ENCODE assay signal across 29 cellular contexts in the genomic region with DNA sequence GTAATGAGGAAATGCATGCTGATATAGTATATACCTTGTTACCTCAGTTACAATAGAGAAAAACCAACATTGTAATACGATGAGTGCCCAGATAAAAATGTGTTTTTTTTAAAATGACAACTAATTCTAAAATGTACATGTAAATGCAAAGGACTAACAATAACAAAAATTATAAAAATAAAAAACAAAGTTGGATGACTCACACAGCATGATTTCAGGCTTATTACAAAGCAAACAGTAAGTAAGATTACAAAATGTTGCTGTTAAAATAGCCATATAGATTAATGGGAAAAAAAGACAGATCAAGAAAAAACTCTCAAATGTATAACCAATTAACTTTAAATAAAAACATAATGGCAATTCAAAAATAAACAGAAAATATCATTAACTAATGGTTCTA.
"Had no signal": no experiment of that assay in that cellular context is flagged by ENCODE, and none has a peak within 500 bp of the region (broad histone marks: within the 10 kb centered on the region; RNA-seq: fewer than 3 reads in every experiment).

No MANE protein-coding gene starts in this region.

- H3K27ac ChIP-seq: brain microvascular endothelial cell, colonic mucosa, gastroesophageal sphincter, heart right ventricle, WERI-Rb-1 had no signal

- FAIRE-seq: astrocyte, endometrium had no signal

- H3K27me3 ChIP-seq: brain microvascular endothelial cell, colonic mucosa, gastroesophageal sphincter, heart right ventricle had no signal

- H3K36me3 ChIP-seq: brain microvascular endothelial cell, colonic mucosa, gastroesophageal sphincter, heart right ventricle, WERI-Rb-1 had no signal

- H3K9me3 ChIP-seq: colonic mucosa, gastroesophageal sphincter had no signal

- H3K4me1 ChIP-seq: colonic mucosa, gastroesophageal sphincter, heart right ventricle had no signal

- ATAC-seq: activated CD4-positive, CD25-positive, alpha-beta regulatory T cell treated with anti-CD3 and anti-CD28 coated beads, Interleukin-2, amount 50 U/mL, for 24 hours; activated CD8-positive, alpha-beta T cell treated with anti-CD3 and anti-CD28 coated beads for 36 hours; activated T-cell treated with anti-CD3 and anti-CD28 coated beads, Interleukin-2, amount 50 U/mL, for 4 hours; activated T-helper 17 cell treated with anti-CD3 and anti-CD28 coated beads, Interleukin-2, amount 50 U/mL, for 72 hours; esophagus mucosa; gastroesophageal sphincter; heart right ventricle; T-helper 17 cell had no signal

- DNase-seq: activated B cell treated with CpG ODN at 0.5 μM for 24 hours; activated CD4-positive, alpha-beta T cell treated with anti-CD3 and anti-CD28 coated beads for 48 hours; activated CD4-positive, alpha-beta T cell treated with anti-CD3 and anti-CD28 coated beads, Interleukin-2, amount 50 U/mL, for 1 hour; activated CD4-positive, alpha-beta T cell treated with anti-CD3 and anti-CD28 coated beads, Interleukin-2, amount 50 U/mL, for 48 hours; activated CD8-positive, alpha-beta memory T cell treated with anti-CD3 and anti-CD28 coated beads for 24 hours; activated CD8-positive, alpha-beta T cell treated with anti-CD3 and anti-CD28 coated beads for 36 hours; activated effector memory CD4-positive, alpha-beta T cell treated with Interleukin-2 at 50 U/mL for 16 hours; activated gamma-delta T cell treated with Interleukin-2 at 50 U/mL for 16 hours; activated naive CD4-positive, alpha-beta T cell treated with anti-CD3 and anti-CD28 coated beads, Interleukin-2, amount 50 U/mL, for 16 hours; activated naive CD4-positive, alpha-beta T cell treated with Interleukin-2 at 50 U/mL for 16 hours; activated T-cell treated with anti-CD3 and anti-CD28 coated beads, Interleukin-2, amount 50 U/mL, for 4 hours; amniotic stem cell; anterior cingulate cortex; brain microvascular endothelial cell; caudate nucleus; colonic mucosa; effector CD8-positive, alpha-beta T cell; foreskin melanocyte; heart right ventricle; T-helper 1 cell; T-helper 17 cell; T1000; WERI-Rb-1 had no signal

- H3K4me3 ChIP-seq: colonic mucosa, gastroesophageal sphincter, heart right ventricle had no signal
